21 cellular contexts compared by ENCODE assay signal in genomic region chr22:24726848-24727217, GRCh38. TPM values are rescaled to one million over a fixed set of nuclear protein-coding genes. Genes with fewer than 3 reads are reported as not detected.
DNase-seq lines count a peak whose midpoint lies in the region; ATAC-seq and TF ChIP-seq lines count a peak whose summit lies in the region.
"Had no signal": no experiment of that assay in that cellular context is flagged by ENCODE, and none has a peak within 500 bp of the region (broad histone marks: within the 10 kb centered on the region; RNA-seq: fewer than 3 reads in every experiment).

No MANE protein-coding gene starts in this region.

- H3K4me3 Mint-ChIP-seq in Caco-2 (ENCODE audit: unreplicated experiment): peak overlapping the region; percentile 28
- H3K4me3 Mint-ChIP-seq: CD4-positive, CD25-positive, alpha-beta regulatory T cell; IgD-negative memory B cell; T-helper 1 cell treated with Interleukin-12 subunit alpha and Interleukin-12 subunit beta and Interleukin-4 antibody, amounts not matched to agents 30 μg/mL and 1 μg/mL, for 36 hours had no signal

- peaks cover 5% of the 10 kb centered on the region for H3K36me3 Mint-ChIP-seq in Caco-2 (ENCODE audit: insufficient read depth, unreplicated experiment)
- H3K36me3 Mint-ChIP-seq: CD4-positive, CD25-positive, alpha-beta regulatory T cell; IgD-negative memory B cell had no signal

- H2BK15ac ChIP-seq in IMR-90 (ENCODE audit: low read depth, low read length): peak overlapping the region; percentile 67; the same call in 1 of the 3 replicates

- H3K27ac ChIP-seq in IMR-90 (ENCODE audit: insufficient read depth, low read length): no peak overlapping the region
- H3K27ac ChIP-seq in SJSA1: 0 out of 2 replicates have a peak overlapping the region, but pooled peaks have one; percentile 1
- H3K27ac ChIP-seq in hepatocyte: peak overlapping the region; percentile 39
- H3K27ac ChIP-seq: BLaER1, RWPE1 had no signal

- H2AK9ac ChIP-seq in IMR-90 (replicated peaks; ENCODE audit: low read depth, low read length, poor library complexity): no peak overlapping the region

- H2BK120ac ChIP-seq in IMR-90 (ENCODE audit: low read depth, low read length): peak overlapping the region; percentile 66

- no peaks in the 10 kb centered on the region for H3K27me3 ChIP-seq in Caco-2 (replicated peaks; ENCODE audit: control insufficient read depth, insufficient read depth, low read length)
- no peaks in the 10 kb centered on the region for H3K27me3 ChIP-seq in IMR-90 (ENCODE audit: control insufficient read depth, insufficient read depth, low read length)
- H3K27me3 ChIP-seq in SJSA1 (replicated peaks): no peaks in the 10 kb centered on the region
- H3K27me3 ChIP-seq in hepatocyte: no peaks in the 10 kb centered on the region
- H3K27me3 ChIP-seq: BLaER1 had no signal

- H3K4me3 ChIP-seq in Caco-2 (ENCODE audit: low read depth, low read length) (no peak overlapping the region), IMR-90 (ENCODE audit: insufficient read depth, low read depth, low read length) (no peak overlapping the region), SJSA1 (no peak overlapping the region), hepatocyte (no peak overlapping the region)
- H3K4me3 ChIP-seq: BLaER1 had no signal

- ATAC-seq in IMR-90 (ENCODE audit: low read depth): no peak
- no peak for ATAC-seq in GM18858 (IDR thresholded peaks at IDR 0.05; ENCODE audit: unreplicated experiment)
- ATAC-seq in HG03469 (IDR thresholded peaks at IDR 0.05; ENCODE audit: unreplicated experiment): no peak

- in situ Hi-C loops in IMR-90 (cut with MboI; ENCODE audit: low sequenced_read_pairs): no loop called here

- no TSS peak for BruUV-seq in Caco-2 (replicated peaks; lab: Mats Ljungman, UMichigan)
- no TSS peak for BruUV-seq in IMR-90 (replicated peaks; lab: Mats Ljungman, UMichigan)

- no peak for DNase-seq in Caco-2
- no peak for DNase-seq in IMR-90
- DNase-seq in SJSA1 (ENCODE audit: low read depth in 1 of 2, low spot score in 2 of 2): no peak
- DNase-seq in hepatocyte (ENCODE audit: low spot score): no peak
- no peak for DNase-seq in SIG-M5 treated with dmso at 0.1 percent for 504 hours (lab: John Stamatoyannopoulos, UW; ENCODE audit: unreplicated experiment)
- no peak for DNase-seq in NCI-H2029 (lab: John Stamatoyannopoulos, UW)
- DNase-seq: CD4-positive, CD25-positive, alpha-beta regulatory T cell; GF-D8; Kasumi-1; NCI-H526; NCI-H82; NK-92 treated with Interleukin-12 subunit alpha and Interleukin-12 subunit beta, amount 100 ng/mL, for 24 hours had no signal

- H3K9me3 ChIP-seq in Caco-2: no peaks in the 10 kb centered on the region
- H3K9me3 ChIP-seq in IMR-90 (ENCODE audit: control insufficient read depth, insufficient read depth, low read length): no peaks in the 10 kb centered on the region
- H3K9me3 ChIP-seq in SJSA1 (replicated peaks): no peaks in the 10 kb centered on the region
- H3K9me3 ChIP-seq in hepatocyte (ENCODE audit: low read depth): no peaks in the 10 kb centered on the region
- H3K9me3 ChIP-seq: BLaER1, SK-N-SH had no signal

- dilution Hi-C loops in IMR-90 (cut with HindIII; ENCODE audit: low sequenced_read_pairs, unreplicated experiment): no loop called here

- H2BK5ac ChIP-seq in IMR-90 (ENCODE audit: low read depth, low read length, poor library complexity, severe bottlenecking): no peak overlapping the region

- no peak for TF ChIP-seq RAD21 in IMR-90 (IDR thresholded peaks at IDR 0.05; ENCODE audit: low read length)

- intact Hi-C loops in Caco-2 (cut with micrococcal nuclease; ENCODE audit: unreplicated experiment) (no loop called here), IMR-90 (cut with micrococcal nuclease) (loop anchor here (2.0 kb wide), 1 partner anchor 26 kb away; no protein-coding TSS in a partner anchor)

- no peak overlapping the region for H3K14ac ChIP-seq in IMR-90 (replicated peaks; ENCODE audit: low read depth, low read length)

- CTCF ChIA-PET in Caco-2 (lab: Charles Lee) (no interaction called here), IMR-90 (lab: Yijun Ruan, JAX) (no interaction called here)

- peak overlapping the region; percentile 51; the same call in 1 of the 2 replicates for H3K4me2 ChIP-seq in IMR-90 (ENCODE audit: low read depth, low read length)
- peak overlapping the region; percentile 18 for H3K4me2 ChIP-seq in hepatocyte
- H3K4me2 ChIP-seq: SK-N-SH had no signal

- H3K23ac ChIP-seq in IMR-90 (ENCODE audit: low read depth, low read length): no peak overlapping the region

- H3K9ac ChIP-seq in IMR-90 (ENCODE audit: low read depth, low read length): no peak overlapping the region
- H3K9ac ChIP-seq: BLaER1, SK-N-SH had no signal

- H3K56ac ChIP-seq in IMR-90 (ENCODE audit: extremely low read depth, insufficient read depth, low read length): peak overlapping the region; percentile 16; the same call in 1 of the 2 replicates

- no peak overlapping the region for H2AK5ac ChIP-seq in IMR-90 (ENCODE audit: low read depth, low read length)

- H3K4me1 ChIP-seq in Caco-2: peaks cover 46% of the 10 kb centered on the region
- peaks cover 12% of the 10 kb centered on the region for H3K4me1 ChIP-seq in IMR-90 (ENCODE audit: control insufficient read depth, insufficient read depth, low read length)
- peaks cover 64% of the 10 kb centered on the region for H3K4me1 ChIP-seq in SJSA1 (replicated peaks)
- peaks cover 40% of the 10 kb centered on the region for H3K4me1 ChIP-seq in hepatocyte (ENCODE audit: insufficient read depth)

- H2BK20ac ChIP-seq in IMR-90 (ENCODE audit: low read depth, low read length): peak overlapping the region; percentile 82

- no peaks in the 10 kb centered on the region for H3K27me3 Mint-ChIP-seq in Caco-2 (ENCODE audit: insufficient read depth, unreplicated experiment)

- POLR2A ChIA-PET in Caco-2 (lab: Charles Lee): no interaction called here
- POLR2A ChIA-PET in IMR-90 (lab: Charles Lee; ENCODE audit: unreplicated experiment): interaction anchor here (0.7 kb wide), 1 partner anchor 309 kb away, joined by 3 read pairs; no protein-coding TSS in a partner anchor

- peak overlapping the region; percentile 28; the same call in 1 of the 2 replicates for H4K91ac ChIP-seq in IMR-90 (ENCODE audit: insufficient read depth, low read depth, low read length)

- H3K4me1 Mint-ChIP-seq in Caco-2 (ENCODE audit: low read depth, unreplicated experiment): peaks cover 29% of the 10 kb centered on the region
- H3K4me1 Mint-ChIP-seq: CD4-positive, CD25-positive, alpha-beta regulatory T cell; IgD-negative memory B cell had no signal

- H3K36me3 ChIP-seq in Caco-2 (ENCODE audit: control insufficient read depth, insufficient read depth, low read length): no peaks in the 10 kb centered on the region
- no peaks in the 10 kb centered on the region for H3K36me3 ChIP-seq in IMR-90 (ENCODE audit: control insufficient read depth, insufficient read depth, low read length)
- H3K36me3 ChIP-seq in SJSA1: no peaks in the 10 kb centered on the region
- H3K36me3 ChIP-seq in hepatocyte (replicated peaks; ENCODE audit: insufficient read depth, low read depth): no peaks in the 10 kb centered on the region
- H3K36me3 ChIP-seq: BLaER1 had no signal

- H4K8ac ChIP-seq in IMR-90 (ENCODE audit: low read depth in 2 of 2, low read length in 2 of 2): no peak overlapping the region; a peak in 1 of 4 replicates

- no peak for TF ChIP-seq CTCF in Caco-2 (IDR thresholded peaks at IDR 0.05; ENCODE audit: insufficient read depth in 1 of 2, low read depth in 1 of 2, low read length in 1 of 2, severe bottlenecking in 1 of 2, unreplicated experiment in 1 of 2)
- TF ChIP-seq CTCF in IMR-90 (conservative IDR thresholded peaks at IDR 0.05; ENCODE audit: low read depth, low read length): no peak
- TF ChIP-seq CTCF in hepatocyte (IDR thresholded peaks at IDR 0.05; ENCODE audit: poor library complexity): no peak

- peaks cover 3% of the 10 kb centered on the region for H3K9me1 ChIP-seq in IMR-90 (ENCODE audit: insufficient read depth, low read length)

- H3K9me3 Mint-ChIP-seq in Caco-2 (ENCODE audit: unreplicated experiment): peaks cover under 1% of the 10 kb centered on the region
- H3K9me3 Mint-ChIP-seq: IgD-negative memory B cell; T-helper 1 cell treated with Interleukin-12 subunit alpha and Interleukin-12 subunit beta and Interleukin-4 antibody, amounts not matched to agents 30 μg/mL and 1 μg/mL, for 36 hours had no signal

- no peaks in the 10 kb centered on the region for H3K9me2 ChIP-seq in hepatocyte (replicated peaks; ENCODE audit: insufficient read depth)
- H3K9me2 ChIP-seq: SK-N-SH had no signal

- no peaks in the 10 kb centered on the region for H3K79me1 ChIP-seq in IMR-90 (ENCODE audit: low read depth in 1 of 2, low read length in 2 of 2)

- H3K4ac ChIP-seq in IMR-90 (ENCODE audit: low read depth, low read length): peak overlapping the region; percentile 12; the same call in 1 of the 2 replicates

- H2AFZ ChIP-seq in IMR-90 (replicated peaks; ENCODE audit: low read length, poor library complexity) (no peak overlapping the region), hepatocyte (no peak overlapping the region)

- no peaks in the 10 kb centered on the region for H3K79me2 ChIP-seq in hepatocyte

- peak overlapping the region; percentile 20 for H3K27ac Mint-ChIP-seq in Caco-2 (ENCODE audit: unreplicated experiment)
- H3K27ac Mint-ChIP-seq: CD4-positive, CD25-positive, alpha-beta regulatory T cell; IgD-negative memory B cell; T-helper 1 cell treated with Interleukin-12 subunit alpha and Interleukin-12 subunit beta and Interleukin-4 antibody, amounts not matched to agents 30 μg/mL and 1 μg/mL, for 36 hours had no signal

- no CpG with 5 or more reads among the region's 1 CpG for WGBS in IMR-90 (ENCODE audit: extremely low coverage in 2 of 2, insufficient read length in 1 of 2), 2 experiments
- 55% methylated on average over 1 of the region's 1 CpG for WGBS in hepatocyte (ENCODE audit: low lambda C conversion rate, missing lambda C conversion rate)

- no peak for TF ChIP-seq POLR2A in IMR-90 (IDR thresholded peaks at IDR 0.05; ENCODE audit: low read depth, low read length)

- H4K20me1 ChIP-seq in IMR-90 (ENCODE audit: insufficient read depth, low read length) (no peaks in the 10 kb centered on the region), hepatocyte (ENCODE audit: insufficient read depth, poor library complexity, severe bottlenecking) (no peaks in the 10 kb centered on the region)
- H4K20me1 ChIP-seq: BLaER1 had no signal

- peak overlapping the region; percentile 66; the same call in 1 of the 2 replicates for H3K18ac ChIP-seq in IMR-90 (ENCODE audit: low read depth, low read length)

- H4K5ac ChIP-seq in IMR-90 (ENCODE audit: low read depth, low read length): no peak overlapping the region; the same call in 1 of the 2 replicates

TF ChIP-seq in IMR-90, 13 proteins besides CTCF, POLR2A, EP300 and RAD21 (continues in another document):
- TF ChIP-seq RFX5 (IDR thresholded peaks at IDR 0.05; ENCODE audit: low read depth, low read length): no peak

RNA-seq across cellular contexts. Expression of gene PIWIL3, which starts 47.7 kb away (rescaled TPM):
- total RNA-seq in Caco-2 (2022): 0.16 and 0.45 TPM in 2 replicates
- not detected in 2 replicates for total RNA-seq in IMR-90 (2012; rRNA removed)
- polyA plus RNA-seq in IMR-90 (2012; rRNA removed): not detected in 2 replicates
- polyA plus RNA-seq in IMR-90 (2012; cell fraction: cytosol; rRNA removed): not detected in 2 replicates
- not detected in 2 replicates for polyA plus RNA-seq in IMR-90 (2012; cell fraction: nucleus; rRNA removed; ENCODE audit: low replicate concordance)
- total RNA-seq in SJSA1 (2014; rRNA removed; shearing (Covaris generic)): not detected in 2 replicates
- 0.12 TPM in 1 of 2 replicates, not detected in the other for total RNA-seq in hepatocyte
- polyA plus RNA-seq in hepatocyte: not detected in 2 replicates
- total RNA-seq: A172; CD4-positive, CD25-positive, alpha-beta regulatory T cell; M059J had no signal
- polyA plus RNA-seq: CD4-positive, CD25-positive, alpha-beta regulatory T cell; IgD-negative memory B cell; SK-N-SH had no signal
